23 cellular contexts compared by ENCODE assay signal in the genomic region with DNA sequence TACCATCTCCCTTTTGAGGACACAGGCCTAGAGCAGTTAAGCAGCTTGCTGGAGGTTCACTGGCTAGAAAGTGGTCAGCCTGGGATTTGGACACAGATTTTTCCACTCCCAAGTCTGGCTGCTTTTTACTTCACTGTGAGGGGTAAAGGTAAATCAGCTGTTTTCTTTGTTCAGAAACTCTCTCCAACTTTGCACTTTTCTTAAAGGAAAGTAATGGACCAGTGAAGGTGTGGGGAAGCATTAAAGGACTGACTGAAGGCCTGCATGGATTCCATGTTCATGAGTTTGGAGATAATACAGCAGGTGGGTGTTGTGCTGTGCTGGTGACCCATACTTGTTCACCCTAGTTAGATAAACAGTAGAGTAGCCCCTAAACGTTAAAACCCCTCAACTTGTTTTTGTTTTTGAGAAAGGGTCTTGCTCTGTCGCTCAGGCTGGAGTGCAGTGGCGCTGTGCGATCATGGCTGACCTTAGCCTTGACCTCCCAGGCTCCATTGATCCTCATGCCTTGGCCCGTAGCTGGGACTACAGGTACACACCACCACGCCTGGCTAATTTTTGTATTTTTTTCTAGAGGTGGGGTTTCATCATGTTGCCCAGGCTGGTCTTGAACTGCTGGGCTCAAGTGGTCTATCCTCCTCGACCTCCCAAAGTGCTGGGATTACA. TPM values are rescaled to one million over a fixed set of nuclear protein-coding genes. Genes with fewer than 3 reads are reported as not detected.
DNase-seq lines count a peak whose midpoint lies in the region; ATAC-seq and TF ChIP-seq lines count a peak whose summit lies in the region.
"Had no signal": no experiment of that assay in that cellular context is flagged by ENCODE, and none has a peak within 500 bp of the region (broad histone marks: within the 10 kb centered on the region; RNA-seq: fewer than 3 reads in every experiment).

No MANE protein-coding gene starts in this region.

- peak overlapping the region; percentile 82 for H3K27ac Mint-ChIP-seq in activated naive CD4-positive, alpha-beta T cell treated with anti-CD3 and anti-CD28 coated beads for 36 hours
- H3K27ac Mint-ChIP-seq in IgD-negative memory B cell: peak overlapping the region in 2 of 3 donors; percentile 56 to 84
- peak overlapping the region; percentile 40 to 86 for H3K27ac Mint-ChIP-seq in activated naive CD4-positive, alpha-beta T cell treated with anti-CD3 and anti-CD28 coated beads, Interleukin-2, amount 50 U/mL, for 72 hours
- peak overlapping the region in 8 of 9 donors; percentile 33 to 82 (median 68) for H3K27ac Mint-ChIP-seq in naive thymus-derived CD4-positive, alpha-beta T cell
- H3K27ac Mint-ChIP-seq: brain, nephron had no signal

- no peak for TF ChIP-seq CTCF in GM13976 (IDR thresholded peaks at IDR 0.05; ENCODE audit: borderline replicate concordance, control extremely low read depth, extremely low read depth, insufficient read depth, missing control alignments)

- H3K9me3 ChIP-seq in naive thymus-derived CD4-positive, alpha-beta T cell (ENCODE audit: control insufficient read depth in 2 of 3, low read length in 3 of 3): no peaks in the 10 kb centered on the region
- H3K9me3 ChIP-seq: colonic mucosa had no signal

- ATAC-seq in activated naive CD4-positive, alpha-beta T cell treated with anti-CD3 and anti-CD28 coated beads, Interleukin-2, amount 50 U/mL, for 72 hours: no peak
- ATAC-seq in naive thymus-derived CD4-positive, alpha-beta T cell: no peak
- ATAC-seq in HG02981 (IDR thresholded peaks at IDR 0.05; ENCODE audit: unreplicated experiment): no peak
- ATAC-seq in HG02884 (IDR thresholded peaks at IDR 0.05; ENCODE audit: unreplicated experiment): no peak

- H3K4me3 ChIP-seq in naive thymus-derived CD4-positive, alpha-beta T cell (ENCODE audit: low read length): no peak overlapping the region
- H3K4me3 ChIP-seq: colonic mucosa had no signal

- POLR2A ChIA-PET in naive thymus-derived CD4-positive, alpha-beta T cell (lab: Charles Lee): interaction anchor here (0.7 to 1.1 kb wide), 2 partner anchors 60 to 477 kb away, joined by 3 read pairs; no protein-coding TSS in a partner anchor

- no peak for DNase-seq in activated naive CD4-positive, alpha-beta T cell treated with anti-CD3 and anti-CD28 coated beads for 36 hours
- no peak for DNase-seq in activated naive CD4-positive, alpha-beta T cell treated with Interleukin-2 at 50 U/mL for 16 hours
- DNase-seq in activated naive CD4-positive, alpha-beta T cell treated with anti-CD3 and anti-CD28 coated beads, Interleukin-2, amount 50 U/mL, for 72 hours (ENCODE audit: low spot score in 2 of 2): no peak
- no peak for DNase-seq in naive thymus-derived CD4-positive, alpha-beta T cell
- DNase-seq in GM13976 (ENCODE audit: low spot score): no peak
- DNase-seq: activated CD4-positive, CD25-positive, alpha-beta regulatory T cell; activated naive CD8-positive, alpha-beta T cell treated with anti-CD3 and anti-CD28 coated beads, Interleukin-2, amount 10 ng/mL, durations not matched to agents 7 days and 5 days; colonic mucosa; COR-L47; DMS79 treated with DMSO at 0.1 percent for 48 hours; glutamatergic neuron; KG1; mesendoderm; MV-4-11; NCI-H2029; stimulated activated naive CD4-positive, alpha-beta T cell; T-helper 9 cell; trophoblast cell had no signal

- peaks cover 83% of the 10 kb centered on the region for H3K4me1 Mint-ChIP-seq in activated naive CD4-positive, alpha-beta T cell treated with anti-CD3 and anti-CD28 coated beads for 36 hours (ENCODE audit: low read depth)
- H3K4me1 Mint-ChIP-seq in IgD-negative memory B cell: peaks cover 35 to 49% (median 40%) of the 10 kb centered on the region in 3 donors
- peaks cover 51 to 96% (median 84%) of the 10 kb centered on the region in 7 donors for H3K4me1 Mint-ChIP-seq in naive thymus-derived CD4-positive, alpha-beta T cell

- CTCF ChIA-PET in activated naive CD4-positive, alpha-beta T cell treated with anti-CD3 and anti-CD28 coated beads for 36 hours (lab: Charles Lee): interaction anchor here (0.7 kb wide), 1 partner anchor 511 kb away, joined by 3 read pairs; no protein-coding TSS in a partner anchor
- CTCF ChIA-PET in naive thymus-derived CD4-positive, alpha-beta T cell (lab: Charles Lee): no interaction called here

- H3K4me3 Mint-ChIP-seq in activated naive CD4-positive, alpha-beta T cell treated with anti-CD3 and anti-CD28 coated beads for 36 hours: no peak overlapping the region
- H3K4me3 Mint-ChIP-seq in IgD-negative memory B cell: peak overlapping the region in 1 of 4 donors; percentile 65
- H3K4me3 Mint-ChIP-seq in naive thymus-derived CD4-positive, alpha-beta T cell: peak overlapping the region in 8 of 10 donors; percentile 13 to 98 (median 63)

- intact Hi-C loops in activated naive CD4-positive, alpha-beta T cell treated with anti-CD3 and anti-CD28 coated beads for 36 hours (cut with micrococcal nuclease): loop anchor here (10.0 kb wide), 1 partner anchor 949 kb away; a partner anchor contains a TSS
- intact Hi-C loops in naive thymus-derived CD4-positive, alpha-beta T cell (cut with micrococcal nuclease): loop anchor here in 1 of 2 donors (2.0 kb wide), 1 partner anchor 15 kb away; no protein-coding TSS in a partner anchor

- H3K4me1 ChIP-seq in naive thymus-derived CD4-positive, alpha-beta T cell (ENCODE audit: control insufficient read depth in 2 of 2, insufficient read depth in 2 of 2, low read length in 2 of 2): peaks cover 18 to 51% of the 10 kb centered on the region in 2 donors

- no peaks in the 10 kb centered on the region for H3K9me3 Mint-ChIP-seq in activated naive CD4-positive, alpha-beta T cell treated with anti-CD3 and anti-CD28 coated beads for 36 hours
- no peaks in the 10 kb centered on the region for H3K9me3 Mint-ChIP-seq in IgD-negative memory B cell
- H3K9me3 Mint-ChIP-seq in activated naive CD4-positive, alpha-beta T cell treated with anti-CD3 and anti-CD28 coated beads, Interleukin-2, amount 50 U/mL, for 72 hours: peaks cover 0 to 4% of the 10 kb centered on the region in 2 donors
- peaks cover 0 to 2% (median 0%) of the 10 kb centered on the region in 11 donors for H3K9me3 Mint-ChIP-seq in naive thymus-derived CD4-positive, alpha-beta T cell
- H3K9me3 Mint-ChIP-seq: activated naive CD8-positive, alpha-beta T cell treated with anti-CD3 and anti-CD28 coated beads, Interleukin-2, amount 10 ng/mL, durations not matched to agents 7 days and 5 days had no signal

- no peaks in the 10 kb centered on the region for H3K27me3 ChIP-seq in naive thymus-derived CD4-positive, alpha-beta T cell (ENCODE audit: control insufficient read depth in 2 of 2, insufficient read depth in 2 of 2, low read length in 2 of 2)
- H3K27me3 ChIP-seq: colonic mucosa had no signal

- no peaks in the 10 kb centered on the region for H3K27me3 Mint-ChIP-seq in activated naive CD4-positive, alpha-beta T cell treated with anti-CD3 and anti-CD28 coated beads for 36 hours (ENCODE audit: low read depth)
- H3K27me3 Mint-ChIP-seq in IgD-negative memory B cell: no peaks in the 10 kb centered on the region
- no peaks in the 10 kb centered on the region for H3K27me3 Mint-ChIP-seq in naive thymus-derived CD4-positive, alpha-beta T cell
- H3K27me3 Mint-ChIP-seq: activated naive CD8-positive, alpha-beta T cell treated with anti-CD3 and anti-CD28 coated beads, Interleukin-2, amount 10 ng/mL, durations not matched to agents 7 days and 5 days had no signal

- H3K27ac ChIP-seq in naive thymus-derived CD4-positive, alpha-beta T cell (ENCODE audit: low read depth, low read length): no peak overlapping the region
- H3K27ac ChIP-seq: colonic mucosa had no signal

- peaks cover 55% of the 10 kb centered on the region for H3K36me3 Mint-ChIP-seq in activated naive CD4-positive, alpha-beta T cell treated with anti-CD3 and anti-CD28 coated beads for 36 hours (ENCODE audit: low read depth)
- peaks cover 11% of the 10 kb centered on the region for H3K36me3 Mint-ChIP-seq in IgD-negative memory B cell
- H3K36me3 Mint-ChIP-seq in activated naive CD4-positive, alpha-beta T cell treated with anti-CD3 and anti-CD28 coated beads, Interleukin-2, amount 50 U/mL, for 72 hours: peaks cover 40 to 68% of the 10 kb centered on the region in 2 donors
- peaks cover 4 to 50% (median 23%) of the 10 kb centered on the region in 5 donors for H3K36me3 Mint-ChIP-seq in naive thymus-derived CD4-positive, alpha-beta T cell

- in situ Hi-C loops in GM13976 (cut with MboI; ENCODE audit: low sequenced_read_pairs, unreplicated experiment): no loop called here

- H3K36me3 ChIP-seq in naive thymus-derived CD4-positive, alpha-beta T cell (ENCODE audit: control insufficient read depth in 2 of 3, insufficient read depth in 3 of 3, low read length in 3 of 3): peaks cover 8 to 42% (median 9%) of the 10 kb centered on the region in 3 experiments

RNA-seq across cellular contexts. Expression of a gene that starts 4.2 kb away (rescaled TPM):
- total RNA-seq in activated naive CD4-positive, alpha-beta T cell treated with anti-CD3 and anti-CD28 coated beads for 36 hours: 100 to 1,000 TPM; 281 to 297 TPM
- polyA plus RNA-seq in IgD-negative memory B cell: 438 TPM
- total RNA-seq in activated naive CD4-positive, alpha-beta T cell treated with anti-CD3 and anti-CD28 coated beads, Interleukin-2, amount 50 U/mL, for 72 hours: 100 to 1,000 TPM; 193 to 270 TPM
- total RNA-seq in naive thymus-derived CD4-positive, alpha-beta T cell: 100 to 1,000 TPM; 110 to 218 (median 182) TPM
- polyA plus RNA-seq in naive thymus-derived CD4-positive, alpha-beta T cell: 100 to 1,000 TPM; 632 to 777 TPM
